2 cellular contexts compared by ENCODE assay signal in the genomic region with DNA sequence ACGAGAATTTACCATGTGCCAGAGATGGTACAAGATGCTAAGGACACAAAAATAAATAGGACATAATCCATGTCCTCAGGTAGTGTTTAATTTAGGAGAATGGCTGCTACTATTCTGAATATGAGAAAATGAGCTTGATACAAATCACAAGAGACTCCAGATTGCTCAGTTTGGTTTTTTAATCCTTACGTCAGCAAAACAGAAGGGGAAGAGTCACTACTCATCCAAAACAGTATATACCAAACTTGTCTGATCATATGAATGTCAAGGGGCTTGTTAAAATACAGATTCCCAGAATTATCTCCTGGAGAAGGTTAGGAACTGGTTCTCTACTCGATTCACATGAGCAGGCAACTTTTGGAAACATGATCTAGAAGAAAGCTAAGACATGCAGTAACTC.
A peak's percentile ranks its signal among the peaks of the same experiment; 100 is the strongest.
TF ChIP-seq lines count a peak whose summit lies in the region.

No MANE protein-coding gene starts in this region.

TF ChIP-seq in IMR-90, 13 proteins besides CTCF, POLR2A, EP300 and RAD21:
- TF ChIP-seq CHD1 (IDR thresholded peaks at IDR 0.05; ENCODE audit: low read depth, low read length) (no peak), MAFK (IDR thresholded peaks at IDR 0.05; ENCODE audit: low read depth, low read length) (peak; percentile 77)

TF ChIP-seq in K562, 482 proteins besides CTCF, POLR2A, EP300 and RAD21:
- peak; percentile 61 for TF ChIP-seq ZNF316 (IDR thresholded peaks at IDR 0.05)
- TF ChIP-seq, protein P1, sequence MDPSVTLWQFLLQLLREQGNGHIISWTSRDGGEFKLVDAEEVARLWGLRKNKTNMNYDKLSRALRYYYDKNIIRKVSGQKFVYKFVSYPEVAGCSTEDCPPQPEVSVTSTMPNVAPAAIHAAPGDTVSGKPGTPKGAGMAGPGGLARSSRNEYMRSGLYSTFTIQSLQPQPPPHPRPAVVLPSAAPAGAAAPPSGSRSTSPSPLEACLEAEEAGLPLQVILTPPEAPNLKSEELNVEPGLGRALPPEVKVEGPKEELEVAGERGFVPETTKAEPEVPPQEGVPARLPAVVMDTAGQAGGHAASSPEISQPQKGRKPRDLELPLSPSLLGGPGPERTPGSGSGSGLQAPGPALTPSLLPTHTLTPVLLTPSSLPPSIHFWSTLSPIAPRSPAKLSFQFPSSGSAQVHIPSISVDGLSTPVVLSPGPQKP (CRISPR knock-in tag; IDR thresholded peaks at IDR 0.05) = no peak
- TF ChIP-seq MAFK (IDR thresholded peaks at IDR 0.05; ENCODE audit: low read length) = peak; percentile 46; the same call in 1 of the 2 replicates
- TF ChIP-seq ZFP36 (IDR thresholded peaks at IDR 0.05; ENCODE audit: low read depth, low read length, partially characterized antibody) = no peak
- peak; percentile 47 for TF ChIP-seq C11orf30 (IDR thresholded peaks at IDR 0.05; ENCODE audit: low read depth)
- no peak for TF ChIP-seq HDAC8 (tag; IDR thresholded peaks at IDR 0.05)
- no peak for TF ChIP-seq JUND (IDR thresholded peaks at IDR 0.05; ENCODE audit: borderline replicate concordance, low read depth, low read length)
- no peak for TF ChIP-seq JUND (tag; IDR thresholded peaks at IDR 0.05; ENCODE audit: borderline replicate concordance, low read depth, low read length)
- TF ChIP-seq CHD2 (IDR thresholded peaks at IDR 0.05; ENCODE audit: low read depth, low read length) = no peak
- TF ChIP-seq, protein P2, sequence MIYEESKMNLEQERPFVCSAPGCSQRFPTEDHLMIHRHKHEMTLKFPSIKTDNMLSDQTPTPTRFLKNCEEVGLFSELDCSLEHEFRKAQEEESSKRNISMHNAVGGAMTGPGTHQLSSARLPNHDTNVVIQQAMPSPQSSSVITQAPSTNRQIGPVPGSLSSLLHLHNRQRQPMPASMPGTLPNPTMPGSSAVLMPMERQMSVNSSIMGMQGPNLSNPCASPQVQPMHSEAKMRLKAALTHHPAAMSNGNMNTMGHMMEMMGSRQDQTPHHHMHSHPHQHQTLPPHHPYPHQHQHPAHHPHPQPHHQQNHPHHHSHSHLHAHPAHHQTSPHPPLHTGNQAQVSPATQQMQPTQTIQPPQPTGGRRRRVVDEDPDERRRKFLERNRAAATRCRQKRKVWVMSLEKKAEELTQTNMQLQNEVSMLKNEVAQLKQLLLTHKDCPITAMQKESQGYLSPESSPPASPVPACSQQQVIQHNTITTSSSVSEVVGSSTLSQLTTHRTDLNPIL (CRISPR knock-in tag; IDR thresholded peaks at IDR 0.05) = no peak
